In genomic region chr2:25561136-25561850, GRCh38 we compare ENCODE assay signal across 19 cellular contexts.
DNase-seq lines count a peak whose midpoint lies in the region; ATAC-seq and TF ChIP-seq lines count a peak whose summit lies in the region.
"Had no signal": no experiment of that assay in that cellular context is flagged by ENCODE, and none has a peak within 500 bp of the region (broad histone marks: within the 10 kb centered on the region; RNA-seq: fewer than 3 reads in every experiment).

No MANE protein-coding gene starts in this region.

- H3K27me3 Mint-ChIP-seq in activated CD4-positive, alpha-beta T cell treated with anti-CD3 and anti-CD28 coated beads, Interleukin-2, amount 10 ng/mL, durations not matched to agents 7 days and 5 days, result no peaks in the 10 kb centered on the region
- H3K27me3 Mint-ChIP-seq in GM23338 (ENCODE audit: insufficient read depth, low read depth, poor library complexity), result no peaks in the 10 kb centered on the region
- H3K27me3 Mint-ChIP-seq in activated T-cell treated with anti-CD3 and anti-CD28 coated beads, Interleukin-2, amount 50 U/mL, for 24 hours, result no peaks in the 10 kb centered on the region
- H3K27me3 Mint-ChIP-seq: naive B cell had no signal

- CTCF ChIA-PET in activated CD4-positive, alpha-beta T cell treated with anti-CD3 and anti-CD28 coated beads, Interleukin-2, amount 10 ng/mL, durations not matched to agents 7 days and 5 days (lab: Charles Lee), result interaction anchor here (0.8 to 1.0 kb wide), 2 partner anchors 9 to 252 kb away, joined by 3 read pairs; no protein-coding TSS in a partner anchor

- H3K4me1 ChIP-seq in GM23338 (ENCODE audit: insufficient read depth) (peaks cover 19% of the 10 kb centered on the region), foreskin keratinocyte (peaks cover 8% of the 10 kb centered on the region)
- H3K4me1 ChIP-seq: SJCRH30 had no signal

- H3K4me3 Mint-ChIP-seq in activated CD4-positive, alpha-beta T cell treated with anti-CD3 and anti-CD28 coated beads, Interleukin-2, amount 10 ng/mL, durations not matched to agents 7 days and 5 days, result no peak overlapping the region
- H3K4me3 Mint-ChIP-seq in GM23338, result no peak overlapping the region
- peak overlapping the region; percentile 8 for H3K4me3 Mint-ChIP-seq in activated T-cell treated with anti-CD3 and anti-CD28 coated beads, Interleukin-2, amount 50 U/mL, for 24 hours

- H3K4me2 ChIP-seq in GM23338, result no peak overlapping the region

- H2AFZ ChIP-seq in GM23338, result no peak overlapping the region

- DNase-seq in activated CD4-positive, alpha-beta T cell treated with anti-CD3 and anti-CD28 coated beads, Interleukin-2, amount 50 U/mL, for 48 hours, result peak; percentile 19 to 25
- no peak for DNase-seq in activated CD4-positive, alpha-beta T cell treated with anti-CD3 and anti-CD28 coated beads, Interleukin-2, amount 10 ng/mL, durations not matched to agents 7 days and 5 days
- no peak for DNase-seq in GM23338 (ENCODE audit: low spot score)
- peak; percentile 47 for DNase-seq in activated T-cell treated with anti-CD3 and anti-CD28 coated beads, Interleukin-2, amount 50 U/mL, for 24 hours
- DNase-seq in stimulated activated CD4-positive, alpha-beta T cell treated with anti-CD3 and anti-CD28 coated beads, Interleukin-4, amount 100 ng/mL, for 24 hours, result peak; percentile 48
- DNase-seq in SIG-M5 (lab: John Stamatoyannopoulos, UW), result no peak
- no peak for DNase-seq in foreskin keratinocyte
- DNase-seq: amygdala; central memory CD4-positive, alpha-beta T cell; DMS 273 treated with DMSO at 0.1 percent for 48 hours; effector memory CD4-positive, alpha-beta T cell; Kasumi-1; naive B cell; NCI-H1105; NCI-H524 treated with DMSO at 0.1 percent for 48 hours; posterior cingulate gyrus; SJCRH30 had no signal

- H3F3A ChIP-seq in GM23338 (replicated peaks; ENCODE audit: low read depth), result no peaks in the 10 kb centered on the region

- H3K36me3 ChIP-seq in GM23338 (ENCODE audit: insufficient read depth), result no peaks in the 10 kb centered on the region
- H3K36me3 ChIP-seq: SJCRH30 had no signal

- H4K20me1 ChIP-seq in GM23338 (replicated peaks; ENCODE audit: insufficient read depth), result no peaks in the 10 kb centered on the region; the same call in 1 of the 2 replicates

- H3K9me3 Mint-ChIP-seq in activated CD4-positive, alpha-beta T cell treated with anti-CD3 and anti-CD28 coated beads, Interleukin-2, amount 10 ng/mL, durations not matched to agents 7 days and 5 days, result peaks cover 7% of the 10 kb centered on the region
- H3K9me3 Mint-ChIP-seq in GM23338, result no peaks in the 10 kb centered on the region
- H3K9me3 Mint-ChIP-seq in activated T-cell treated with anti-CD3 and anti-CD28 coated beads, Interleukin-2, amount 50 U/mL, for 24 hours, result peaks cover 8% of the 10 kb centered on the region

- H3K27me3 ChIP-seq in GM23338 (ENCODE audit: insufficient read depth), result no peaks in the 10 kb centered on the region
- no peaks in the 10 kb centered on the region for H3K27me3 ChIP-seq in foreskin keratinocyte
- H3K27me3 ChIP-seq: SJCRH30 had no signal

- TF ChIP-seq CTCF in GM23338 (conservative IDR thresholded peaks at IDR 0.05; ENCODE audit: low read depth in 2 of 2) (no peak), foreskin keratinocyte (conservative IDR thresholded peaks at IDR 0.05) (no peak)

- no peak overlapping the region for H3K27ac Mint-ChIP-seq in activated CD4-positive, alpha-beta T cell treated with anti-CD3 and anti-CD28 coated beads, Interleukin-2, amount 10 ng/mL, durations not matched to agents 7 days and 5 days
- H3K27ac Mint-ChIP-seq in GM23338, result no peak overlapping the region; the same call in 1 of the 2 replicates
- H3K27ac Mint-ChIP-seq in activated T-cell treated with anti-CD3 and anti-CD28 coated beads, Interleukin-2, amount 50 U/mL, for 24 hours, result peak overlapping the region; percentile 84

- H3K27ac ChIP-seq in GM23338 (ENCODE audit: low read depth) (no peak overlapping the region), foreskin keratinocyte (no peak overlapping the region)
- H3K27ac ChIP-seq: C4-2B, SJCRH30 had no signal

- peaks cover 38% of the 10 kb centered on the region for H3K4me1 Mint-ChIP-seq in activated CD4-positive, alpha-beta T cell treated with anti-CD3 and anti-CD28 coated beads, Interleukin-2, amount 10 ng/mL, durations not matched to agents 7 days and 5 days
- peaks cover 27% of the 10 kb centered on the region for H3K4me1 Mint-ChIP-seq in GM23338
- peaks cover 61% of the 10 kb centered on the region for H3K4me1 Mint-ChIP-seq in activated T-cell treated with anti-CD3 and anti-CD28 coated beads, Interleukin-2, amount 50 U/mL, for 24 hours (ENCODE audit: low read depth)

- no peak overlapping the region for H3K4me3 ChIP-seq in GM23338
- H3K4me3 ChIP-seq: SJCRH30 had no signal

- POLR2A ChIA-PET in activated CD4-positive, alpha-beta T cell treated with anti-CD3 and anti-CD28 coated beads, Interleukin-2, amount 10 ng/mL, durations not matched to agents 7 days and 5 days (lab: Charles Lee), result no interaction called here

- H3K36me3 Mint-ChIP-seq in activated CD4-positive, alpha-beta T cell treated with anti-CD3 and anti-CD28 coated beads, Interleukin-2, amount 10 ng/mL, durations not matched to agents 7 days and 5 days (ENCODE audit: low read depth), result peaks cover 3% of the 10 kb centered on the region
- H3K36me3 Mint-ChIP-seq in GM23338 (ENCODE audit: low read depth), result peaks cover 3% of the 10 kb centered on the region; the same call in 2 of the 3 replicates
- H3K36me3 Mint-ChIP-seq in activated T-cell treated with anti-CD3 and anti-CD28 coated beads, Interleukin-2, amount 50 U/mL, for 24 hours (ENCODE audit: low read depth), result peaks cover 5% of the 10 kb centered on the region

- no peaks in the 10 kb centered on the region; the same call in 1 of the 2 replicates for H3K9me2 ChIP-seq in GM23338 (ENCODE audit: insufficient read depth)

- H3K79me2 ChIP-seq in GM23338 (replicated peaks; ENCODE audit: insufficient read depth), result no peaks in the 10 kb centered on the region

- peak; percentile 58 for ATAC-seq in GM23338
- no peak for ATAC-seq in foreskin keratinocyte
- ATAC-seq in GM21360 (IDR thresholded peaks at IDR 0.05; ENCODE audit: unreplicated experiment), result no peak

TF ChIP-seq in GM23338, 12 proteins besides CTCF, POLR2A, EP300 and RAD21 (continues in another document):
- TF ChIP-seq NANOG (IDR thresholded peaks at IDR 0.05; ENCODE audit: borderline replicate concordance), result no peak
- TF ChIP-seq STAT1 (IDR thresholded peaks at IDR 0.05; ENCODE audit: unreplicated experiment), result no peak
- TF ChIP-seq ZNF331 (CRISPR knock-in tag; IDR thresholded peaks at IDR 0.05; ENCODE audit: low read depth), result no peak
- TF ChIP-seq, protein P1, sequence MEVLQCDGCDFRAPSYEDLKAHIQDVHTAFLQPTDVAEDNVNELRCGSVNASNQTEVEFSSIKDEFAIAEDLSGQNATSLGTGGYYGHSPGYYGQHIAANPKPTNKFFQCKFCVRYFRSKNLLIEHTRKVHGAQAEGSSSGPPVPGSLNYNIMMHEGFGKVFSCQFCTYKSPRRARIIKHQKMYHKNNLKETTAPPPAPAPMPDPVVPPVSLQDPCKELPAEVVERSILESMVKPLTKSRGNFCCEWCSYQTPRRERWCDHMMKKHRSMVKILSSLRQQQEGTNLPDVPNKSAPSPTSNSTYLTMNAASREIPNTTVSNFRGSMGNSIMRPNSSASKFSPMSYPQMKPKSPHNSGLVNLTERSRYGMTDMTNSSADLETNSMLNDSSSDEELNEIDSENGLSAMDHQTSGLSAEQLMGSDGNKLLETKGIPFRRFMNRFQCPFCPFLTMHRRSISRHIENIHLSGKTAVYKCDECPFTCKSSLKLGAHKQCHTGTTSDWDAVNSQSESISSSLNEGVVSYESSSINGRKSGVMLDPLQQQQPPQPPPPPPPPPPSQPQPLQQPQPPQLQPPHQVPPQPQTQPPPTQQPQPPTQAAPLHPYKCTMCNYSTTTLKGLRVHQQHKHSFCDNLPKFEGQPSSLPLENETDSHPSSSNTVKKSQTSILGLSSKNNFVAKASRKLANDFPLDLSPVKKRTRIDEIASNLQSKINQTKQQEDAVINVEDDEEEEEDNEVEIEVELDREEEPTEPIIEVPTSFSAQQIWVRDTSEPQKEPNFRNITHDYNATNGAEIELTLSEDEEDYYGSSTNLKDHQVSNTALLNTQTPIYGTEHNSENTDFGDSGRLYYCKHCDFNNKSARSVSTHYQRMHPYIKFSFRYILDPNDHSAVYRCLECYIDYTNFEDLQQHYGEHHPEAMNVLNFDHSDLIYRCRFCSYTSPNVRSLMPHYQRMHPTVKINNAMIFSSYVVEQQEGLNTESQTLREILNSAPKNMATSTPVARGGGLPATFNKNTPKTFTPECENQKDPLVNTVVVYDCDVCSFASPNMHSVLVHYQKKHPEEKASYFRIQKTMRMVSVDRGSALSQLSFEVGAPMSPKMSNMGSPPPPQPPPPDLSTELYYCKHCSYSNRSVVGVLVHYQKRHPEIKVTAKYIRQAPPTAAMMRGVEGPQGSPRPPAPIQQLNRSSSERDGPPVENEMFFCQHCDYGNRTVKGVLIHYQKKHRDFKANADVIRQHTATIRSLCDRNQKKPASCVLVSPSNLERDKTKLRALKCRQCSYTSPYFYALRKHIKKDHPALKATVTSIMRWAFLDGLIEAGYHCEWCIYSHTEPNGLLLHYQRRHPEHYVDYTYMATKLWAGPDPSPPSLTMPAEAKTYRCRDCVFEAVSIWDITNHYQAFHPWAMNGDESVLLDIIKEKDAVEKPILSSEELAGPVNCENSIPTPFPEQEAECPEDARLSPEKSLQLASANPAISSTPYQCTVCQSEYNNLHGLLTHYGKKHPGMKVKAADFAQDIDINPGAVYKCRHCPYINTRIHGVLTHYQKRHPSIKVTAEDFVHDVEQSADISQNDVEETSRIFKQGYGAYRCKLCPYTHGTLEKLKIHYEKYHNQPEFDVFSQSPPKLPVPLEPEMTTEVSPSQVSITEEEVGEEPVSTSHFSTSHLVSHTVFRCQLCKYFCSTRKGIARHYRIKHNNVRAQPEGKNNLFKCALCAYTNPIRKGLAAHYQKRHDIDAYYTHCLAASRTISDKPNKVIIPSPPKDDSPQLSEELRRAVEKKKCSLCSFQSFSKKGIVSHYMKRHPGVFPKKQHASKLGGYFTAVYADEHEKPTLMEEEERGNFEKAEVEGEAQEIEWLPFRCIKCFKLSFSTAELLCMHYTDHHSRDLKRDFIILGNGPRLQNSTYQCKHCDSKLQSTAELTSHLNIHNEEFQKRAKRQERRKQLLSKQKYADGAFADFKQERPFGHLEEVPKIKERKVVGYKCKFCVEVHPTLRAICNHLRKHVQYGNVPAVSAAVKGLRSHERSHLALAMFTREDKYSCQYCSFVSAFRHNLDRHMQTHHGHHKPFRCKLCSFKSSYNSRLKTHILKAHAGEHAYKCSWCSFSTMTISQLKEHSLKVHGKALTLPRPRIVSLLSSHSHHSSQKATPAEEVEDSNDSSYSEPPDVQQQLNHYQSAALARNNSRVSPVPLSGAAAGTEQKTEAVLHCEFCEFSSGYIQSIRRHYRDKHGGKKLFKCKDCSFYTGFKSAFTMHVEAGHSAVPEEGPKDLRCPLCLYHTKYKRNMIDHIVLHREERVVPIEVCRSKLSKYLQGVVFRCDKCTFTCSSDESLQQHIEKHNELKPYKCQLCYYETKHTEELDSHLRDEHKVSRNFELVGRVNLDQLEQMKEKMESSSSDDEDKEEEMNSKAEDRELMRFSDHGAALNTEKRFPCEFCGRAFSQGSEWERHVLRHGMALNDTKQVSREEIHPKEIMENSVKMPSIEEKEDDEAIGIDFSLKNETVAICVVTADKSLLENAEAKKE (CRISPR knock-in tag; IDR thresholded peaks at IDR 0.05), result no peak
- no peak for TF ChIP-seq ZNF114 (CRISPR knock-in tag; IDR thresholded peaks at IDR 0.05)

Comparison
In these comparisons a context has a peak if more than half of its experiments do, and no peak if none do; other contexts are left out.
1. DNase-seq: peak in activated CD4-positive, alpha-beta T cell treated with anti-CD3 and anti-CD28 coated beads, Interleukin-2, amount 50 U/mL, for 48 hours (2 of 2), activated T-cell treated with anti-CD3 and anti-CD28 coated beads, Interleukin-2, amount 50 U/mL, for 24 hours (single experiment) and stimulated activated CD4-positive, alpha-beta T cell treated with anti-CD3 and anti-CD28 coated beads, Interleukin-4, amount 100 ng/mL, for 24 hours (single experiment); none in activated CD4-positive, alpha-beta T cell treated with anti-CD3 and anti-CD28 coated beads, Interleukin-2, amount 10 ng/mL, durations not matched to agents 7 days and 5 days (single experiment), GM23338 (single experiment), SIG-M5 (single experiment) and foreskin keratinocyte (0 of 2).